Comparison of ENCODE assay signal across 23 cellular contexts in the genomic region with DNA sequence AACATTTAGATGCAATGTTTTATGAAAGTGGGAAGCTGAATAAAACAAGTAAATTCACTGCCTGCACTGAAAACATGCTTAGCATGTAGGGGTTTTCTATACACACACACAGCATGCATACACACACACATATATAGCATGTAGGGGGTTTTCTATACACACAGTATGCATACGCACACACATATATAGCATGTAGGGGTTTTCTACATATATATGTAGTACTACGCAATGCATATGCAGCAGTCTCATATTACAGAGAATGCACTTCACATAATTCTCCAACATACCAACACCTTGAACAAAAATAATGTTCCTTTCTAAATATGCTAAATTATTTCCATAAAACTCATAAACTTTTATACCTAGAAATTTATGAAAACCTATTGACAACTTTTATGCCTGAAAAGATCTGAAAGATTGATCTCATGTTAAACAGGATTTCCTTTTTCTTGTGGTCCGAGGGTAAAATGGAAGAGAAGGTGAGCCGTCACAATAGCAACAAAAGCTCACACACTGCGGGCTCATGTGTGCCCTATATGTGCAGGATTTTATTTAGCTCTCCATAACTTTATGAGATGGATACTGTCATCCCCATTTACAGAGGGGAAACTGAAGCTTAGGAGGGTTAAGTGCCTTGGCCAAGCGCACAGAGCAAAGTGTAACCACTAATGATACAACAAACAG.
DNase-seq lines count a peak whose midpoint lies in the region; ATAC-seq and TF ChIP-seq lines count a peak whose summit lies in the region.
"Had no signal": no experiment of that assay in that cellular context is flagged by ENCODE, and none has a peak within 500 bp of the region (broad histone marks: within the 10 kb centered on the region; RNA-seq: fewer than 3 reads in every experiment).

No MANE protein-coding gene starts in this region.

- DNase-seq in activated naive CD4-positive, alpha-beta T cell treated with anti-CD3 and anti-CD28 coated beads, Interleukin-2, amount 10 ng/mL, durations not matched to agents 7 days and 5 days: peak; percentile 26
- DNase-seq in activated naive CD4-positive, alpha-beta T cell treated with Interleukin-2 at 50 U/mL for 16 hours: no peak
- no peak for DNase-seq in activated T-helper 1 cell treated with anti-CD3 and anti-CD28 coated beads, Interleukin-12 subunit alpha, Interleukin-12 subunit beta, Interleukin-2, Interleukin-4 antibody, amounts not matched to agents 30 ng/mL and 10 ng/mL and 1 ng/mL, durations not matched to agents 14 hours and 24 hours and 36 hours (ENCODE audit: low spot score)
- no peak for DNase-seq in uterus
- DNase-seq in GF-D8 (lab: John Stamatoyannopoulos, UW): no peak
- DNase-seq in type B pancreatic cell (ENCODE audit: extremely low spot score, unreplicated experiment): no peak
- DNase-seq: activated CD8-positive, alpha-beta memory T cell treated with anti-CD3 and anti-CD28 coated beads, Interleukin-2, amount 50 U/mL, for 48 hours; adrenal gland; foreskin keratinocyte; GDM1; hypothalamus; islet precursor cell; NCI-H1417; NCI-H2107; NCI-H510A; Peyer's patch; SJCRH30; substantia nigra had no signal

- TF ChIP-seq EP300 in gastroesophageal sphincter (IDR thresholded peaks at IDR 0.05): no peak

- H3K27me3 ChIP-seq in gastroesophageal sphincter (no peaks in the 10 kb centered on the region), uterus (no peaks in the 10 kb centered on the region)
- H3K27me3 ChIP-seq: adrenal gland, foreskin keratinocyte, Peyer's patch had no signal

- H3K4me3 ChIP-seq in gastroesophageal sphincter (no peak overlapping the region), uterus (no peak overlapping the region)
- H3K4me3 ChIP-seq: adrenal gland, lung, Peyer's patch, SJCRH30 had no signal

- ATAC-seq in gastroesophageal sphincter (no peak), GM19324 (IDR thresholded peaks at IDR 0.05; ENCODE audit: low FRiP score, unreplicated experiment) (no peak)
- ATAC-seq: foreskin keratinocyte, HepG2 had no signal

- intact Hi-C loops in activated T-helper 1 cell treated with anti-CD3 and anti-CD28 coated beads, Interleukin-12 subunit alpha, Interleukin-12 subunit beta, Interleukin-2, Interleukin-4 antibody, amounts not matched to agents 30 ng/mL and 10 ng/mL and 1 ng/mL, durations not matched to agents 14 hours and 24 hours and 36 hours (cut with micrococcal nuclease): no loop called here
- intact Hi-C loops in uterus (cut with DNase I; ENCODE audit: low total_unique reads): no loop called here

- CTCF ChIA-PET in activated naive CD4-positive, alpha-beta T cell treated with anti-CD3 and anti-CD28 coated beads, Interleukin-2, amount 10 ng/mL, durations not matched to agents 7 days and 5 days (lab: Charles Lee): interaction anchor here (1.0 to 2.3 kb wide), 5 partner anchors 10 to 141 kb away, joined by 3 to 15 read pairs (median 3); a partner anchor contains a TSS

- H3K27ac Mint-ChIP-seq in activated naive CD4-positive, alpha-beta T cell treated with anti-CD3 and anti-CD28 coated beads, Interleukin-2, amount 10 ng/mL, durations not matched to agents 7 days and 5 days: peak overlapping the region; percentile 53
- H3K27ac Mint-ChIP-seq in activated T-helper 1 cell treated with anti-CD3 and anti-CD28 coated beads, Interleukin-12 subunit alpha, Interleukin-12 subunit beta, Interleukin-2, Interleukin-4 antibody, amounts not matched to agents 30 ng/mL and 10 ng/mL and 1 ng/mL, durations not matched to agents 14 hours and 24 hours and 36 hours: peak overlapping the region; percentile 1
- H3K27ac Mint-ChIP-seq in type B pancreatic cell: no peak overlapping the region

- H3K27ac ChIP-seq in gastroesophageal sphincter (peak overlapping the region in 3 of 4 donors; percentile 1 to 97 (median 52)), uterus (peak overlapping the region; percentile 92 to 97)
- H3K27ac ChIP-seq: epithelial cell of prostate, foreskin keratinocyte, SJCRH30 had no signal

- H3K4me1 Mint-ChIP-seq in activated naive CD4-positive, alpha-beta T cell treated with anti-CD3 and anti-CD28 coated beads, Interleukin-2, amount 10 ng/mL, durations not matched to agents 7 days and 5 days: peaks cover 84% of the 10 kb centered on the region
- H3K4me1 Mint-ChIP-seq in activated T-helper 1 cell treated with anti-CD3 and anti-CD28 coated beads, Interleukin-12 subunit alpha, Interleukin-12 subunit beta, Interleukin-2, Interleukin-4 antibody, amounts not matched to agents 30 ng/mL and 10 ng/mL and 1 ng/mL, durations not matched to agents 14 hours and 24 hours and 36 hours (ENCODE audit: low read depth): peaks cover 65% of the 10 kb centered on the region
- H3K4me1 Mint-ChIP-seq in type B pancreatic cell (ENCODE audit: unreplicated experiment): peaks cover 12% of the 10 kb centered on the region

- peaks cover 62 to 100% (median 87%) of the 10 kb centered on the region in 3 donors for H3K4me1 ChIP-seq in gastroesophageal sphincter
- H3K4me1 ChIP-seq in uterus: peaks cover 23 to 62% of the 10 kb centered on the region in 2 donors
- H3K4me1 ChIP-seq: SJCRH30 had no signal

- H3K36me3 Mint-ChIP-seq in activated naive CD4-positive, alpha-beta T cell treated with anti-CD3 and anti-CD28 coated beads, Interleukin-2, amount 10 ng/mL, durations not matched to agents 7 days and 5 days: peaks cover 66% of the 10 kb centered on the region
- peaks cover 40% of the 10 kb centered on the region for H3K36me3 Mint-ChIP-seq in activated T-helper 1 cell treated with anti-CD3 and anti-CD28 coated beads, Interleukin-12 subunit alpha, Interleukin-12 subunit beta, Interleukin-2, Interleukin-4 antibody, amounts not matched to agents 30 ng/mL and 10 ng/mL and 1 ng/mL, durations not matched to agents 14 hours and 24 hours and 36 hours (ENCODE audit: low read depth)
- H3K36me3 Mint-ChIP-seq in type B pancreatic cell: peaks cover 3% of the 10 kb centered on the region

- TF ChIP-seq CTCF in gastroesophageal sphincter (IDR thresholded peaks at IDR 0.05) (no peak), uterus (IDR thresholded peaks at IDR 0.05) (no peak), type B pancreatic cell (conservative IDR thresholded peaks at IDR 0.05) (no peak)

- peaks cover 39 to 70% of the 10 kb centered on the region in 2 donors for H3K36me3 ChIP-seq in gastroesophageal sphincter
- no peaks in the 10 kb centered on the region for H3K36me3 ChIP-seq in uterus
- H3K36me3 ChIP-seq: SJCRH30 had no signal

- 92 to 95% methylated on average over 5 to 6 of the region's 6 CpGs for WGBS in gastroesophageal sphincter (ENCODE audit: low coverage in 1 of 2), 2 donors

- H3K4me3 Mint-ChIP-seq in activated naive CD4-positive, alpha-beta T cell treated with anti-CD3 and anti-CD28 coated beads, Interleukin-2, amount 10 ng/mL, durations not matched to agents 7 days and 5 days: peak overlapping the region; percentile 3
- H3K4me3 Mint-ChIP-seq in activated T-helper 1 cell treated with anti-CD3 and anti-CD28 coated beads, Interleukin-12 subunit alpha, Interleukin-12 subunit beta, Interleukin-2, Interleukin-4 antibody, amounts not matched to agents 30 ng/mL and 10 ng/mL and 1 ng/mL, durations not matched to agents 14 hours and 24 hours and 36 hours: peak overlapping the region; percentile 28
- no peak overlapping the region for H3K4me3 Mint-ChIP-seq in type B pancreatic cell

- H3K9me3 Mint-ChIP-seq in activated naive CD4-positive, alpha-beta T cell treated with anti-CD3 and anti-CD28 coated beads, Interleukin-2, amount 10 ng/mL, durations not matched to agents 7 days and 5 days: no peaks in the 10 kb centered on the region
- no peaks in the 10 kb centered on the region for H3K9me3 Mint-ChIP-seq in activated T-helper 1 cell treated with anti-CD3 and anti-CD28 coated beads, Interleukin-12 subunit alpha, Interleukin-12 subunit beta, Interleukin-2, Interleukin-4 antibody, amounts not matched to agents 30 ng/mL and 10 ng/mL and 1 ng/mL, durations not matched to agents 14 hours and 24 hours and 36 hours
- no peaks in the 10 kb centered on the region for H3K9me3 Mint-ChIP-seq in type B pancreatic cell

- H3K9me3 ChIP-seq in gastroesophageal sphincter (no peaks in the 10 kb centered on the region), uterus (no peaks in the 10 kb centered on the region)
- H3K9me3 ChIP-seq: adrenal gland, Peyer's patch, SJCRH30 had no signal

- H3K27me3 Mint-ChIP-seq in activated naive CD4-positive, alpha-beta T cell treated with anti-CD3 and anti-CD28 coated beads, Interleukin-2, amount 10 ng/mL, durations not matched to agents 7 days and 5 days: no peaks in the 10 kb centered on the region
- H3K27me3 Mint-ChIP-seq in activated T-helper 1 cell treated with anti-CD3 and anti-CD28 coated beads, Interleukin-12 subunit alpha, Interleukin-12 subunit beta, Interleukin-2, Interleukin-4 antibody, amounts not matched to agents 30 ng/mL and 10 ng/mL and 1 ng/mL, durations not matched to agents 14 hours and 24 hours and 36 hours (ENCODE audit: insufficient read depth): no peaks in the 10 kb centered on the region
- no peaks in the 10 kb centered on the region for H3K27me3 Mint-ChIP-seq in type B pancreatic cell

- TF ChIP-seq POLR2A in gastroesophageal sphincter (IDR thresholded peaks at IDR 0.05) (no peak), uterus (IDR thresholded peaks at IDR 0.05) (peak in 1 of 2 donors; percentile 12)
